32 cellular contexts compared by ENCODE assay signal in genomic region chr13:31801088-31801487, GRCh38.
"Had no signal": no experiment of that assay in that cellular context is flagged by ENCODE, and none has a peak within 500 bp of the region (broad histone marks: within the 10 kb centered on the region; RNA-seq: fewer than 3 reads in every experiment).

No MANE protein-coding gene starts in this region.

- H3K36me3 Mint-ChIP-seq: activated naive CD8-positive, alpha-beta T cell had no signal

- H3K9me3 Mint-ChIP-seq: activated B cell treated with CpG ODN at 0.5 μM for 24 hours; activated naive CD4-positive, alpha-beta T cell treated with anti-CD3 and anti-CD28 coated beads for 36 hours; activated T-cell treated with anti-CD3 and anti-CD28 coated beads, Interleukin-2, amount 50 U/mL, for 4 hours; T-helper 1 cell treated with Interleukin-12 subunit alpha and Interleukin-12 subunit beta and Interleukin-4 antibody, amounts not matched to agents 30 μg/mL and 1 μg/mL, for 36 hours had no signal

- H3K4me3 Mint-ChIP-seq: activated B cell treated with CpG ODN at 0.5 μM for 24 hours; activated naive CD4-positive, alpha-beta T cell treated with anti-CD3 and anti-CD28 coated beads for 36 hours; activated naive CD8-positive, alpha-beta T cell; activated T-cell treated with anti-CD3 and anti-CD28 coated beads, Interleukin-2, amount 50 U/mL, for 4 hours; T-helper 1 cell treated with Interleukin-12 subunit alpha and Interleukin-12 subunit beta and Interleukin-4 antibody, amounts not matched to agents 30 μg/mL and 1 μg/mL, for 36 hours had no signal

- DNase-seq: activated B cell treated with CpG ODN at 0.5 μM for 24 hours; activated CD4-positive, alpha-beta T cell treated with anti-CD3 and anti-CD28 coated beads for 1 hour; activated CD4-positive, alpha-beta T cell treated with anti-CD3 and anti-CD28 coated beads, Interleukin-2, amount 50 U/mL, for 4 hours; activated CD8-positive, alpha-beta memory T cell treated with anti-CD3 and anti-CD28 coated beads for 24 hours; activated gamma-delta T cell; activated naive CD4-positive, alpha-beta T cell treated with anti-CD3 and anti-CD28 coated beads for 36 hours; activated T-cell treated with anti-CD3 and anti-CD28 coated beads, Interleukin-2, amount 50 U/mL, for 4 hours; brain microvascular endothelial cell; cerebellar nuclear complex; IMR-90; Kasumi-1; KBM-7; NCI-H1092; NCI-H1417; NCI-H2029; NCI-H2107; NCI-H2171 treated with DMSO at 0.1 percent for 48 hours; NCI-H345; NCI-H510A; NCI-H526 treated with DMSO at 0.1 percent for 48 hours; NK-92 treated with Interleukin-12 subunit alpha and Interleukin-12 subunit beta, amount 100 ng/mL, for 24 hours; RPMI8226; SJCRH30; SK-N-SH; T-helper 9 cell had no signal

- H3K9ac ChIP-seq: SK-N-SH had no signal

- H3K27ac ChIP-seq: brain microvascular endothelial cell, cardiac muscle cell, SJCRH30 had no signal

- H3K4me1 ChIP-seq: SJCRH30 had no signal

- H3K36me3 ChIP-seq: brain microvascular endothelial cell, cardiac muscle cell, SJCRH30 had no signal

- H3K27me3 ChIP-seq: brain microvascular endothelial cell, cardiac muscle cell, SJCRH30 had no signal

- ATAC-seq: activated T-cell treated with anti-CD3 and anti-CD28 coated beads, Interleukin-2, amount 50 U/mL, for 4 hours; Panc1; Right ventricle myocardium inferior had no signal

- FAIRE-seq: colon, TTC549 had no signal

- H3K27ac Mint-ChIP-seq: activated B cell treated with CpG ODN at 0.5 μM for 24 hours; activated naive CD4-positive, alpha-beta T cell treated with anti-CD3 and anti-CD28 coated beads for 36 hours; activated naive CD8-positive, alpha-beta T cell; T-helper 1 cell treated with Interleukin-12 subunit alpha and Interleukin-12 subunit beta and Interleukin-4 antibody, amounts not matched to agents 30 μg/mL and 1 μg/mL, for 36 hours had no signal

- H3K4me3 ChIP-seq: cardiac muscle cell, SJCRH30 had no signal

- H3K4me2 ChIP-seq: SK-N-SH had no signal

- H3K9me3 ChIP-seq: SJCRH30, SK-N-SH had no signal
